1 cellular context compared by ENCODE assay signal in the genomic region with DNA sequence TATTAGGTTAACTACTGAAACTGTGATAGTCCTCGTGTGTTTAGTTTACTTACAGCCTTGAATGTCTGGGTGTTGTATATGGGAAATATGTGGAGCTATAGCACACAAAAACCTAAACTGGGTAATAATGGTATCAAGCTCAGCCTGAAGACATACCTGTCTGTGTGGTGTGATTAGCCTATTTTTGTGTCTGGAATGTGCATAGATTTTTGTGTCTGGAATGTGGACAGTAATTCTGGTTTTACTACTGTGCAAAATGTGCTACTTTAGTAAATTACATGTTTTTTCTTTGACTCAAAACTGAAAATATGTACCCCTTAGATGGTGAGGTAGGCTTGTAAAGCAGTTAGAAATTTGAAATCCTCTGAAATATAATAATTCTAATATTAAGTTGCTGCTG.
A peak's percentile ranks its signal among the peaks of the same experiment; 100 is the strongest.
TF ChIP-seq lines count a peak whose summit lies in the region.

No MANE protein-coding gene starts in this region.

TF ChIP-seq in HepG2, 621 proteins besides CTCF, POLR2A, EP300 and RAD21:
- TF ChIP-seq ZNF230 (CRISPR knock-in tag; IDR thresholded peaks at IDR 0.05) (no peak), RBM22 (optimal IDR thresholded peaks at IDR 0.05; ENCODE audit: low read length) (peak; percentile 35)
TF ChIP-seq in HepG2: peak in this region for 1.
